ENCODE assay signal across 20 cellular contexts in the genomic region with DNA sequence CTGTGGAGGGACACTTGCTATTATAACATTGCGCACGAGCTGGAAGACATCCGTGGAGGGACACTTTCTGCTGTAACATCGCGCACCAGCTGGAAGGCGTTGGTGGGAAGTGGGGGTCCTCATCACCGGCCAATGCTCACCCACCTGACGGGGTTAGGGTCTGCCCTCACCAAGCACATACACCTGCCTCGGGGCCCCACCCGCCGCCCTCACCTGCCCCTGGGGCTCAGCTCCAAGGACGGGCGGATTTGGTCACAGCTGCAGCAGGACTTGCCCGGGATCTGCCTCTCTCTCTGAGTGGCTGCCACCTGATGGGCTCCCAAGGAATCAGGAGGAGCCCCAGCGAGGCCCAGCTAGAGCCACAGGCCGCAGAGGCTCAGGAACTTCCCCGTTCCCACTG. TPM values are rescaled to one million over a fixed set of nuclear protein-coding genes. Genes with fewer than 3 reads are reported as not detected.
"Had no signal": no experiment of that assay in that cellular context is flagged by ENCODE, and none has a peak within 500 bp of the region (broad histone marks: within the 10 kb centered on the region; RNA-seq: fewer than 3 reads in every experiment).

No MANE protein-coding gene starts in this region.

- H3K4me3 Mint-ChIP-seq: activated naive CD4-positive, alpha-beta T cell treated with anti-CD3 and anti-CD28 coated beads, Interleukin-2, amount 50 U/mL, for 24 hours; neural crest cell had no signal

- H3K36me3 Mint-ChIP-seq: activated naive CD4-positive, alpha-beta T cell treated with anti-CD3 and anti-CD28 coated beads, Interleukin-2, amount 50 U/mL, for 24 hours had no signal

- H3K27me3 ChIP-seq: right atrium auricular region, upper lobe of left lung had no signal

- FAIRE-seq: frontal cortex, kidney had no signal

- H3K27me3 Mint-ChIP-seq: activated naive CD4-positive, alpha-beta T cell treated with anti-CD3 and anti-CD28 coated beads, Interleukin-2, amount 50 U/mL, for 24 hours had no signal

- H3K4me3 ChIP-seq: lung, prostate gland, right atrium auricular region, thoracic aorta, upper lobe of left lung had no signal

- H3K4me1 ChIP-seq: prostate gland had no signal

- H3K27ac Mint-ChIP-seq: activated naive CD4-positive, alpha-beta T cell treated with anti-CD3 and anti-CD28 coated beads, Interleukin-2, amount 50 U/mL, for 24 hours had no signal

- H3K4me1 Mint-ChIP-seq: activated naive CD4-positive, alpha-beta T cell treated with anti-CD3 and anti-CD28 coated beads, Interleukin-2, amount 50 U/mL, for 24 hours; neural crest cell had no signal

- H3K27ac ChIP-seq: prostate gland, right atrium auricular region, thoracic aorta, upper lobe of left lung had no signal

- H3K9me3 ChIP-seq: prostate gland, right atrium auricular region, thoracic aorta, upper lobe of left lung had no signal

- H3K9me3 Mint-ChIP-seq: activated naive CD4-positive, alpha-beta T cell treated with anti-CD3 and anti-CD28 coated beads, Interleukin-2, amount 50 U/mL, for 24 hours; neural crest cell had no signal

- ATAC-seq: left lobe of liver had no signal

- DNase-seq: activated CD4-positive, alpha-beta T cell treated with anti-CD3 and anti-CD28 coated beads, Interleukin-2, amount 50 U/mL, for 4 hours; activated CD4-positive, CD25-positive, alpha-beta regulatory T cell treated with anti-CD3 and anti-CD28 coated beads, Interleukin-2, amount 50 U/mL, for 72 hours; activated gamma-delta T cell; amniotic stem cell; effector CD4-positive, alpha-beta T cell; head of caudate nucleus; kidney; midbrain; T-helper 9 cell had no signal

RNA-seq across cellular contexts. Expression of a gene that starts 38.6 kb away (rescaled TPM):
- total RNA-seq: frontal cortex, left lobe of liver, osteoblast, skeletal muscle tissue had no signal
